Comparison of ENCODE assay signal across 19 cellular contexts in the genomic region with DNA sequence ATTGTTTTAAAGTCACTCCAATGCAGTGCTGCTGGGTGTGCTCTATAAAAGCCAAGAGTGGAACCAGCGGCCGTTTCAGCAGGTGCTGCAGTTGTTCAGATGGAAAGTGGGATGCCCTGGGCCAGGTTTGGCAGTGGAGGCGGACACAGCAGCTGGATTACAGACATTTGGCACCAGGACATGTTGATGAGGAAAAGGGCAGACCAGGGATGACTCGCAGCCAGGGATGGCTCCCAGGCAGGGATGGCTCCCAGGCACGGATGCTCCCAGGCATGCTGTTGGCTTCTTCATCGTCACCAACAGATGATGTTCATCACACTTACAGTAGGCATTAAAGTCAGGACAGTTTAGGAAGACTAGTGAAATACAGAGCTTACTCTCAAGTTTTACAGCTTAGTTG. TPM values are rescaled to one million over a fixed set of nuclear protein-coding genes. Genes with fewer than 3 reads are reported as not detected.
DNase-seq lines count a peak whose midpoint lies in the region; ATAC-seq and TF ChIP-seq lines count a peak whose summit lies in the region.
"Had no signal": no experiment of that assay in that cellular context is flagged by ENCODE, and none has a peak within 500 bp of the region (broad histone marks: within the 10 kb centered on the region; RNA-seq: fewer than 3 reads in every experiment).

No MANE protein-coding gene starts in this region.

- DNase-seq in EH (ENCODE audit: low read depth), result peak; percentile 63
- peak; percentile 11 for DNase-seq in LHCN-M2 (ENCODE audit: low read depth)
- DNase-seq in breast epithelium (ENCODE audit: low spot score in 2 of 2), result no peak
- peak; percentile 65 for DNase-seq in sigmoid colon
- no peak for DNase-seq in CD4-positive, alpha-beta T cell
- no peak for DNase-seq in right atrium auricular region (ENCODE audit: low spot score)
- no peak for DNase-seq in COR-L47 (lab: John Stamatoyannopoulos, UW)
- DNase-seq: Calu3; CD4-positive, CD25-positive, alpha-beta regulatory T cell; GF-D8; GOT3; NCI-H1105 treated with DMSO at 0.1 percent for 48 hours; NCI-H187; NCI-H345; NCI-H526; OCI-M1 had no signal

- peaks cover 5% of the 10 kb centered on the region for H3K36me3 Mint-ChIP-seq in CD4-positive, alpha-beta T cell (ENCODE audit: low read depth)

- H3K4me1 Mint-ChIP-seq in CD4-positive, alpha-beta T cell (ENCODE audit: low read depth), result peaks cover 19% of the 10 kb centered on the region
- H3K4me1 Mint-ChIP-seq: B cell had no signal

- H3K27ac ChIP-seq in breast epithelium (peak overlapping the region; percentile 47 to 53), sigmoid colon (peak overlapping the region in 2 of 4 donors; percentile 33 to 43), right atrium auricular region (no peak overlapping the region)
- no peak overlapping the region for H3K27ac ChIP-seq in CD4-positive, alpha-beta T cell (ENCODE audit: low read depth, low read length)
- H3K27ac ChIP-seq: KMS-11 had no signal

- H3K9me3 Mint-ChIP-seq in CD4-positive, alpha-beta T cell, result no peaks in the 10 kb centered on the region
- H3K9me3 Mint-ChIP-seq: CD4-positive, CD25-positive, alpha-beta regulatory T cell had no signal

- TF ChIP-seq CTCF in breast epithelium (IDR thresholded peaks at IDR 0.05) (no peak), sigmoid colon (IDR thresholded peaks at IDR 0.05) (no peak), right atrium auricular region (IDR thresholded peaks at IDR 0.05) (no peak)
- TF ChIP-seq CTCF in CD4-positive, alpha-beta T cell (IDR thresholded peaks at IDR 0.05), result no peak

- H3K4me3 ChIP-seq in breast epithelium, result no peak overlapping the region
- no peak overlapping the region for H3K4me3 ChIP-seq in sigmoid colon
- H3K4me3 ChIP-seq in right atrium auricular region, result no peak overlapping the region

- H3K36me3 ChIP-seq in breast epithelium (no peaks in the 10 kb centered on the region), sigmoid colon (no peaks in the 10 kb centered on the region), right atrium auricular region (no peaks in the 10 kb centered on the region)

- no peak overlapping the region for H3K27ac Mint-ChIP-seq in CD4-positive, alpha-beta T cell
- H3K27ac Mint-ChIP-seq: B cell had no signal

- H3K27me3 ChIP-seq in breast epithelium, result no peaks in the 10 kb centered on the region
- no peaks in the 10 kb centered on the region for H3K27me3 ChIP-seq in sigmoid colon
- H3K27me3 ChIP-seq in CD4-positive, alpha-beta T cell (ENCODE audit: control insufficient read depth, insufficient read depth, low read length), result no peaks in the 10 kb centered on the region
- H3K27me3 ChIP-seq in right atrium auricular region, result no peaks in the 10 kb centered on the region

- CTCF ChIA-PET in CD4-positive, alpha-beta T cell (lab: Charles Lee), result no interaction called here

- H3K27me3 Mint-ChIP-seq in CD4-positive, alpha-beta T cell, result no peaks in the 10 kb centered on the region
- H3K27me3 Mint-ChIP-seq: B cell; CD4-positive, CD25-positive, alpha-beta regulatory T cell had no signal

- intact Hi-C loops in breast epithelium (cut with DNase I; ENCODE audit: low total_unique reads) (no loop called here), sigmoid colon (cut with DNase I) (no loop called here)
- intact Hi-C loops in CD4-positive, alpha-beta T cell (cut with DNase I, micrococcal nuclease), result loop anchor here in 1 of 2 experiments (5.0 kb wide), 1 partner anchor 847 kb away; the partner anchor contains the start of gene MPHOSPH6

- TF ChIP-seq EP300 in sigmoid colon (IDR thresholded peaks at IDR 0.05), result no peak

- H3K4me1 ChIP-seq in breast epithelium, result no peaks in the 10 kb centered on the region
- peaks cover 0 to 63% (median 46%) of the 10 kb centered on the region in 4 donors for H3K4me1 ChIP-seq in sigmoid colon
- peaks cover 0 to 11% of the 10 kb centered on the region in 2 donors for H3K4me1 ChIP-seq in right atrium auricular region

- WGBS in sigmoid colon, 2 donors, result 92 to 94% methylated on average over 6 of the region's 6 CpGs

- POLR2A ChIA-PET in CD4-positive, alpha-beta T cell (lab: Charles Lee), result no interaction called here

- ATAC-seq in CD4-positive, alpha-beta T cell (ENCODE audit: poor library complexity), result no peak
- ATAC-seq: HepG2 had no signal

- no peaks in the 10 kb centered on the region for H3K9me3 ChIP-seq in breast epithelium
- H3K9me3 ChIP-seq in sigmoid colon, result no peaks in the 10 kb centered on the region
- no peaks in the 10 kb centered on the region for H3K9me3 ChIP-seq in CD4-positive, alpha-beta T cell (ENCODE audit: control insufficient read depth, low read length)
- no peaks in the 10 kb centered on the region for H3K9me3 ChIP-seq in right atrium auricular region

- no peak for TF ChIP-seq POLR2A in breast epithelium (IDR thresholded peaks at IDR 0.05)
- no peak for TF ChIP-seq POLR2A in sigmoid colon (IDR thresholded peaks at IDR 0.05)

- H3K4me3 Mint-ChIP-seq in CD4-positive, alpha-beta T cell, result no peak overlapping the region
- H3K4me3 Mint-ChIP-seq: B cell; CD4-positive, CD25-positive, alpha-beta regulatory T cell had no signal

RNA-seq across cellular contexts. Expression of gene GAN, which starts 10.0 kb away (rescaled TPM):
- total RNA-seq in LHCN-M2 (2014; rRNA removed) (4.5 and 4.8 TPM in 2 replicates), breast epithelium (10 to 100 TPM in 2 of 3 donors, 1 to 10 TPM in 1; 7.5 to 15.7 (median 10.8) TPM), sigmoid colon (10 to 100 TPM in 3 of 4 donors, 1 to 10 TPM in 1; 9.1 to 14.7 (median 13.4) TPM), right atrium auricular region (10 to 100 TPM in 1 of 2 donors, 1 to 10 TPM in 1; 8.8 to 10.7 TPM)
- polyA plus RNA-seq in LHCN-M2 (2012), result 0.97 TPM
- polyA plus RNA-seq in sigmoid colon, result 1 to 10 TPM; 1.2 to 2.8 (median 2.5) TPM
- total RNA-seq in CD4-positive, alpha-beta T cell, result 1 to 10 TPM; 4.5 to 4.7 TPM

Comparison
In these comparisons a context has a peak if more than half of its experiments do, and no peak if none do; other contexts are left out.
1. DNase-seq: peak in EH (single experiment), LHCN-M2 (single experiment) and sigmoid colon (single experiment); none in breast epithelium (0 of 2), CD4-positive, alpha-beta T cell (0 of 10), right atrium auricular region (single experiment) and COR-L47 (single experiment).
2. H3K27ac ChIP-seq: peak in breast epithelium (2 of 2); none in CD4-positive, alpha-beta T cell (single experiment) and right atrium auricular region (0 of 2).